In the genomic region with DNA sequence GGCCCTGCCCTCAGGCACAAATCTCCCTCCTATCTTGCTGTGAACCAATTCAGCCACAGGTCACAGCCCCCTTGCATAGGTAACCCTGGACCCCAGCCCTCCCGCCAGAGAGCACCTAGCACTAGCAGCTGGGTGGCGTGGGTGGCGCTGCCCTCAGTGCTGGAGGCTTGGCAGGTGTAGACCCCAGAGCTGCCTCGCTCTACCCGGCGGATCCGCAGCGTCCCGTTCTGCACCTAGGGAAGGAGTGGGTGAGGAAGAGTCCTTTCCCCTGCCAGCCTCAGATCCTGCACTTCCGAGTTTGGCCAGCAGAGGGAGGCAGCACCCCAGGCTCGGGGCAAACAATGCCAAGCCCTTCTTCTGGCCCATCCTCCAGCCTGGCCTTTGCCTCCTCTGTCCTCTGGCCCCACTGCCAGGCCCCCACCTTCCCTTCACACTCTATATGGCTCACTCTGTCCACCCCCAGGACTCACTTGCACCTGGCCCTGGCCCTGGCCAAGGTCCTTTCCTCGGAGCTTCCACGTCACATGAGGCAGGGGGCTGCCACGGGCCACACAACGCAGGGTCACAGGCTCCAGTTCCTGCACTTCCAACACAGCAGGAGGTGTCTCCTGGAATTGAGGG, we compare ENCODE assay signal across 8 cellular contexts. TPM values are rescaled to one million over a fixed set of nuclear protein-coding genes. Genes with fewer than 3 reads are reported as not detected.
DNase-seq lines count a peak whose midpoint lies in the region; ATAC-seq and TF ChIP-seq lines count a peak whose summit lies in the region.

No MANE protein-coding gene starts in this region.

- H3K4me1 Mint-ChIP-seq in IgD-negative memory B cell, result peaks cover 30 to 41% (median 34%) of the 10 kb centered on the region in 3 donors

- TF ChIP-seq POLR2A in prostate gland (IDR thresholded peaks at IDR 0.05), result no peak

- H3K36me3 Mint-ChIP-seq in IgD-negative memory B cell, result peaks cover 1% of the 10 kb centered on the region

- H3K27me3 ChIP-seq in prostate gland (replicated peaks; ENCODE audit: insufficient read depth), result no peaks in the 10 kb centered on the region

- intact Hi-C loops in head of caudate nucleus (cut with DNase I) (loop anchor here (2.0 kb wide), 1 partner anchor 70 kb away; no protein-coding TSS in a partner anchor), prostate gland (cut with DNase I) (loop anchor here (1.0 kb wide), 1 partner anchor 71 kb away; no protein-coding TSS in a partner anchor)

- 36% methylated on average over 15 of the region's 15 CpGs for WGBS in prostate gland

- H3K4me3 Mint-ChIP-seq in IgD-negative memory B cell, result peak overlapping the region in 3 of 4 donors; percentile 2 to 78 (median 8)

- TF ChIP-seq CTCF in GM10266 (IDR thresholded peaks at IDR 0.05; ENCODE audit: control insufficient read depth, insufficient read depth, low read depth, missing control alignments) (peak; percentile 99), prostate gland (IDR thresholded peaks at IDR 0.05) (peak; percentile 95 to 98 (median 96))

- peaks cover 10% of the 10 kb centered on the region for H3K27me3 Mint-ChIP-seq in IgD-negative memory B cell

- no peak for ATAC-seq in HG02970 (IDR thresholded peaks at IDR 0.05; ENCODE audit: low FRiP score, unreplicated experiment)
- no peak for ATAC-seq in GM18519 (IDR thresholded peaks at IDR 0.05; ENCODE audit: low FRiP score, unreplicated experiment)

- peak overlapping the region in 1 of 3 donors; percentile 30 for H3K27ac Mint-ChIP-seq in IgD-negative memory B cell

- H3K9me3 Mint-ChIP-seq in IgD-negative memory B cell, result no peaks in the 10 kb centered on the region

- H3K27ac ChIP-seq in prostate gland, result no peak overlapping the region

- H3K9me3 ChIP-seq in prostate gland, result no peaks in the 10 kb centered on the region

- H3K4me3 ChIP-seq in prostate gland, result no peak overlapping the region

- DNase-seq in GM10266 (ENCODE audit: extremely low spot score) (peak; percentile 83), SK-N-DZ (ENCODE audit: low spot score) (peak; percentile 63), head of caudate nucleus (peak in 39 of 42 donors; percentile 27 to 86 (median 62)), prostate gland (ENCODE audit: low spot score) (peak; percentile 62)
- DNase-seq in activated naive CD4-positive, alpha-beta T cell (lab: John Stamatoyannopoulos, UW), result peak; percentile 78 to 86 (median 80)

- no peaks in the 10 kb centered on the region for H3K36me3 ChIP-seq in prostate gland

- H3K4me1 ChIP-seq in prostate gland (replicated peaks), result no peaks in the 10 kb centered on the region

RNA-seq across cellular contexts. Expression of gene IGSF9, which starts 9.0 kb away (rescaled TPM):
- 0.08 TPM for polyA plus RNA-seq in IgD-negative memory B cell
- 16.2 and 17.5 TPM in 2 replicates for polyA plus RNA-seq in SK-N-DZ (2014; cell fraction: cytosol; rRNA removed)
- 40.6 and 58.6 TPM in 2 replicates for polyA plus RNA-seq in SK-N-DZ (2014; cell fraction: nucleus; rRNA removed)
- 10 to 100 TPM in 1 of 2 donors, 1 to 10 TPM in 1; 7.6 to 17.3 TPM for total RNA-seq in prostate gland

RNA-seq across cellular contexts. Expression of gene TAGLN2, which starts 11.1 kb away (rescaled TPM):
- polyA plus RNA-seq in IgD-negative memory B cell, result 1,399 TPM
- 195 and 211 TPM in 2 replicates for polyA plus RNA-seq in SK-N-DZ (2014; cell fraction: cytosol; rRNA removed)
- 87.6 and 96.3 TPM in 2 replicates for polyA plus RNA-seq in SK-N-DZ (2014; cell fraction: nucleus; rRNA removed)
- 100 to 1,000 TPM in 1 of 2 donors, 10 to 100 TPM in 1; 97.1 to 386 TPM for total RNA-seq in prostate gland

RNA-seq across cellular contexts. Expression of gene SLAMF9, which starts 17.6 kb away (rescaled TPM):
- not detected for polyA plus RNA-seq in IgD-negative memory B cell
- not detected in 2 replicates for polyA plus RNA-seq in SK-N-DZ (2014; cell fraction: cytosol; rRNA removed)
- polyA plus RNA-seq in SK-N-DZ (2014; cell fraction: nucleus; rRNA removed), result not detected in 2 replicates
- total RNA-seq in prostate gland, result not detected

RNA-seq across cellular contexts. Expression of gene CFAP45, which starts 36.4 kb away (rescaled TPM):
- 1.2 TPM for polyA plus RNA-seq in IgD-negative memory B cell
- 0.17 and 0.29 TPM in 2 replicates for polyA plus RNA-seq in SK-N-DZ (2014; cell fraction: cytosol; rRNA removed)
- 4.3 TPM in 1 of 2 replicates, not detected in the other for polyA plus RNA-seq in SK-N-DZ (2014; cell fraction: nucleus; rRNA removed)
- total RNA-seq in prostate gland, result 1 to 10 TPM in 1 of 2 donors, not detected in 1; 2.6 TPM
